ENCODE assay signal across 1 cellular context in the genomic region with DNA sequence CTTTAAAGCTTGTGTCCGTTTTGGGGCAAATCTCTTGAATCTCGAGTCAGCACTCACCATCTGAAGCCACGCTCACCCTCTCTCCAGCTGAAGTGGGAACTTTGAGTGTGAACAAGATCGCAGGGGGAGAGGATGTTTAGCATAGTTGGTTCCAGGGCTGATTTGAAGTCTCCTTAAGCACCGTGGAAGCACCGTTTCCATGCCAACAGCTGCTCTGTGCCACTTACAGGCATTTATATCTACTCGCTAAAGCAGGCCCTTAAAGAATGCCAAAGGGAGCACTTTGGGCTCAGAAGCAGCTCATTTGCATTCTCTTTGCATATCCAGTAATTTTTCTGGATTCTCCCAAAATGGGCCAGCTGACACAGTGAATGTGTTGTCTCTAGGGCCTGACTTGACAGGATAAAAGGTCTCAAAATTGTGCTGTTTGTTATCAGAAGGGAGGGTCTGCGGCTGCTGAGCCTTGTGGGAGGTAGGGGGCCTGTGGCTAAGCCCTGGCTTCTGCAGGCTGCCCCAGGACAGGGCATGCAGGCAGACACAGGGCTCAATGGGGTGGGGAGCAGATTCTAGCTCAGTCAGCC.
TF ChIP-seq lines count a peak whose summit lies in the region.

No MANE protein-coding gene starts in this region.

TF ChIP-seq in SK-N-SH, 30 proteins besides CTCF, POLR2A, EP300 and RAD21 (continued from another document):
- TF ChIP-seq REST (IDR thresholded peaks at IDR 0.05; ENCODE audit: low read depth, low read length) (no peak), TAF1 (IDR thresholded peaks at IDR 0.05; ENCODE audit: borderline replicate concordance, low read depth, low read length) (no peak), TEAD4 (IDR thresholded peaks at IDR 0.05; ENCODE audit: borderline replicate concordance, insufficient read depth) (no peak), NRF1 (IDR thresholded peaks at IDR 0.05; ENCODE audit: low read depth, low read length) (no peak), YY1 (IDR thresholded peaks at IDR 0.05; ENCODE audit: low read depth) (no peak), CHD2 (IDR thresholded peaks at IDR 0.05; ENCODE audit: low read length, partially characterized antibody) (no peak), POLR2AphosphoS5 (IDR thresholded peaks at IDR 0.05; ENCODE audit: low read depth, low read length) (no peak), TCF12 (IDR thresholded peaks at IDR 0.05) (no peak), FOXM1 (IDR thresholded peaks at IDR 0.05; ENCODE audit: low read depth) (no peak), SMC3 (IDR thresholded peaks at IDR 0.05; ENCODE audit: low read depth, low read length) (no peak)
